In genomic region chr1:58895559-58896135, GRCh38 we compare ENCODE assay signal across 10 cellular contexts.
A peak's percentile ranks its signal among the peaks of the same experiment; 100 is the strongest.
DNase-seq lines count a peak whose midpoint lies in the region; ATAC-seq and TF ChIP-seq lines count a peak whose summit lies in the region.
"Had no signal": no experiment of that assay in that cellular context is flagged by ENCODE, and none has a peak within 500 bp of the region (broad histone marks: within the 10 kb centered on the region; RNA-seq: fewer than 3 reads in every experiment).

No MANE protein-coding gene starts in this region.

- H3K36me3 ChIP-seq in RWPE2 (ENCODE audit: low read depth): no peaks in the 10 kb centered on the region
- no peaks in the 10 kb centered on the region for H3K36me3 ChIP-seq in skeletal muscle tissue (ENCODE audit: control insufficient read depth in 3 of 3, insufficient read depth in 3 of 3, low read length in 3 of 3)

- ATAC-seq in GM21423 (IDR thresholded peaks at IDR 0.05; ENCODE audit: unreplicated experiment) (peak; percentile 45), RWPE2 (ENCODE audit: low read depth) (peak; percentile 42; the same call in 2 of the 3 replicates), left ventricle myocardium superior (peak; percentile 11), left colon (no peak)

- H3K9me3 ChIP-seq in RWPE2 (ENCODE audit: severe bottlenecking) (no peaks in the 10 kb centered on the region), skeletal muscle tissue (ENCODE audit: control insufficient read depth in 3 of 3, low read length in 3 of 3) (no peaks in the 10 kb centered on the region)

- no peak for TF ChIP-seq CTCF in RWPE2 (IDR thresholded peaks at IDR 0.05; ENCODE audit: poor library complexity, severe bottlenecking)

- DNase-seq in RWPE2 (ENCODE audit: low spot score): no peak
- peak; percentile 32 for DNase-seq in left ventricle myocardium superior
- DNase-seq in stimulated activated CD4-positive, alpha-beta T cell treated with anti-CD3 and anti-CD28 coated beads, Interleukin-4, amount 100 ng/mL, for 1 hour: no peak
- no peak for DNase-seq in cortex of kidney (lab: John Stamatoyannopoulos, UW)
- no peak for DNase-seq in activated T-cell treated with anti-CD3 and anti-CD28 coated beads, Interleukin-2, amount 50 U/mL, for 1 hour
- DNase-seq in left colon: no peak
- DNase-seq: foreskin melanocyte, NCI-H446 had no signal

- H3K27me3 ChIP-seq in RWPE2 (ENCODE audit: insufficient read depth, poor library complexity, severe bottlenecking): no peaks in the 10 kb centered on the region
- H3K27me3 ChIP-seq in skeletal muscle tissue (ENCODE audit: control insufficient read depth in 3 of 3, insufficient read depth in 3 of 3, low read length in 3 of 3): no peaks in the 10 kb centered on the region

- H3K4me3 ChIP-seq in RWPE2 (ENCODE audit: severe bottlenecking): no peak overlapping the region
- H3K4me3 ChIP-seq in skeletal muscle tissue (ENCODE audit: low read length in 3 of 3): no peak overlapping the region

- H3K27ac ChIP-seq in RWPE2 (ENCODE audit: poor library complexity, severe bottlenecking) (peak overlapping the region; percentile 27), skeletal muscle tissue (ENCODE audit: low read depth, low read length) (peak overlapping the region; percentile 92)

- intact Hi-C loops in left ventricle myocardium superior (cut with micrococcal nuclease): no loop called here
- intact Hi-C loops in left colon (cut with DNase I, micrococcal nuclease): loop anchor here in 1 of 2 donors (10.0 kb wide), 1 partner anchor 111 kb away; the partner anchor contains the start of gene JUN

- peak overlapping the region; percentile 15 to 77 (median 53) for H3K9ac ChIP-seq in skeletal muscle tissue (ENCODE audit: low read depth in 1 of 3, low read length in 3 of 3)

- H3K4me1 ChIP-seq in RWPE2 (ENCODE audit: insufficient read depth, poor library complexity, severe bottlenecking) (no peaks in the 10 kb centered on the region), skeletal muscle tissue (ENCODE audit: control insufficient read depth in 3 of 3, insufficient read depth in 3 of 3, low read length in 3 of 3) (peaks cover 67 to 71% (median 69%) of the 10 kb centered on the region in 3 donors)
